Comparison of ENCODE assay signal across 25 cellular contexts in the genomic region with DNA sequence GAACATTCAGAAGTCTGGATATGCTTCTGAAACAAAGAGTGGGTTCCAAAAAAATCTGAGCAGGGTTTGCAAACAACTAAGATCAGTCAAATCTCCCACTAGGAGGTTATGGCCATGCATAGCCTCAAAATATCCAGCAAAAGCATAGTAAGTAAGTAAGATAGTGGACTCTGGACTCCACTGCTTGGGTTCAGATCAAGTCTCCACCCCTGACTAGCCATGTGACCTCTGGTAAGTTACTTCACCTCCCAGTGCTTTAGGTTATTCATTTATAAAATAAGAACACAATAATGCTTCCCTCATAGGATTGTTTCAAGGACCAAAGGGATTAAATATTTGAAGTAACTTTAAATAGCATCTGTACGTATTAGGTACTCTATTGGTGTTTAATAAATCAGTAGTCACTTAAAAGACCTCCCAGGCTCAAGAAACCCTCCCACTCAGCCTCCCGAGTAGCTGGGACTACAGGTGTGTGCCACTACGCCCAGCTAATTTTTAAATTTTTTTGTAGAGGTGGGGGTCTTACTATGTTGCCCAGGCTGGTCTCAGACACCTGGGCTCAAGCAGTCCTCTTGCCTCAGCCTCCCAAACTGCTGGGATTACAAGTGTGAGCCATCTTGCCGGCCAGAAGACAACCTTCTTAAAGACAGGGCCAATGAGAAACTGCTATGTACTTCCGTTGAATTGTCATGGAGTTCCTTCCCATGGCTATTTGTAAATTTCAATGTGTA.
DNase-seq lines count a peak whose midpoint lies in the region; ATAC-seq and TF ChIP-seq lines count a peak whose summit lies in the region.
"Had no signal": no experiment of that assay in that cellular context is flagged by ENCODE, and none has a peak within 500 bp of the region (broad histone marks: within the 10 kb centered on the region; RNA-seq: fewer than 3 reads in every experiment).

No MANE protein-coding gene starts in this region.

- H3K4me3 Mint-ChIP-seq in MCF 10A (ENCODE audit: unreplicated experiment) (no peak overlapping the region), neural crest cell (no peak overlapping the region)
- no peak overlapping the region for H3K4me3 Mint-ChIP-seq in activated CD4-positive, alpha-beta T cell treated with anti-CD3 and anti-CD28 coated beads, Interleukin-2, amount 10 ng/mL, durations not matched to agents 7 days and 5 days
- H3K4me3 Mint-ChIP-seq: activated CD4-positive, alpha-beta T cell treated with anti-CD3 and anti-CD28 coated beads for 36 hours; CD8-positive, alpha-beta memory T cell; GM23338; HFFc6; natural killer cell had no signal

- no peak for TF ChIP-seq POLR2A in breast epithelium (IDR thresholded peaks at IDR 0.05)
- TF ChIP-seq POLR2A in vagina (IDR thresholded peaks at IDR 0.05), result no peak

- ATAC-seq in HG03280 (IDR thresholded peaks at IDR 0.05; ENCODE audit: unreplicated experiment), result no peak
- ATAC-seq: activated CD4-positive, alpha-beta T cell treated with anti-CD3 and anti-CD28 coated beads for 36 hours; GM23338; left lung; natural killer cell had no signal

- POLR2A ChIA-PET in MCF 10A (lab: Yijun Ruan, JAX), result interaction anchor here (1.7 kb wide), 1 partner anchor 11 kb away, joined by 3 read pairs; no protein-coding TSS in a partner anchor
- POLR2A ChIA-PET in activated CD4-positive, alpha-beta T cell treated with anti-CD3 and anti-CD28 coated beads, Interleukin-2, amount 10 ng/mL, durations not matched to agents 7 days and 5 days (lab: Charles Lee), result no interaction called here

- no peak overlapping the region for H3K4me3 ChIP-seq in breast epithelium
- no peak overlapping the region for H3K4me3 ChIP-seq in vagina
- H3K4me3 ChIP-seq: GM23338, left lung had no signal

- H3K9me3 ChIP-seq in breast epithelium (peaks cover 0 to 3% of the 10 kb centered on the region in 2 donors), vagina (no peaks in the 10 kb centered on the region)

- no TSS peak for BruUV-seq in MCF 10A (replicated peaks; lab: Mats Ljungman, UMichigan)

- no peak overlapping the region for H3K27ac ChIP-seq in breast epithelium
- no peak overlapping the region for H3K27ac ChIP-seq in vagina
- H3K27ac ChIP-seq: left lung had no signal

- TF ChIP-seq CTCF in MCF 10A (IDR thresholded peaks at IDR 0.05; ENCODE audit: unreplicated experiment), result no peak
- TF ChIP-seq CTCF in breast epithelium (IDR thresholded peaks at IDR 0.05), result no peak
- TF ChIP-seq CTCF in neural crest cell (conservative IDR thresholded peaks at IDR 0.05), result no peak
- TF ChIP-seq CTCF in vagina (IDR thresholded peaks at IDR 0.05), result no peak

- no peaks in the 10 kb centered on the region for H3K36me3 ChIP-seq in breast epithelium
- no peaks in the 10 kb centered on the region for H3K36me3 ChIP-seq in vagina
- H3K36me3 ChIP-seq: left lung had no signal

- H3K9me3 Mint-ChIP-seq in MCF 10A (ENCODE audit: unreplicated experiment), result no peaks in the 10 kb centered on the region
- H3K9me3 Mint-ChIP-seq in neural crest cell, result peaks cover 4% of the 10 kb centered on the region
- no peaks in the 10 kb centered on the region for H3K9me3 Mint-ChIP-seq in activated CD4-positive, alpha-beta T cell treated with anti-CD3 and anti-CD28 coated beads, Interleukin-2, amount 10 ng/mL, durations not matched to agents 7 days and 5 days

- H3K4me1 ChIP-seq in breast epithelium (no peaks in the 10 kb centered on the region), vagina (no peaks in the 10 kb centered on the region)
- H3K4me1 ChIP-seq: left lung had no signal

- intact Hi-C loops in MCF 10A (cut with micrococcal nuclease), result no loop called here
- intact Hi-C loops in breast epithelium (cut with DNase I; ENCODE audit: low total_unique reads), result no loop called here
- intact Hi-C loops in vagina (cut with DNase I), result no loop called here

- H3K27me3 ChIP-seq in breast epithelium (no peaks in the 10 kb centered on the region), vagina (no peaks in the 10 kb centered on the region)
- H3K27me3 ChIP-seq: left lung had no signal

- H3K27ac Mint-ChIP-seq in MCF 10A (ENCODE audit: low read depth, unreplicated experiment), result peak overlapping the region; percentile 32
- peak overlapping the region; percentile 71 for H3K27ac Mint-ChIP-seq in neural crest cell (ENCODE audit: unreplicated experiment)
- H3K27ac Mint-ChIP-seq in activated CD4-positive, alpha-beta T cell treated with anti-CD3 and anti-CD28 coated beads, Interleukin-2, amount 10 ng/mL, durations not matched to agents 7 days and 5 days, result no peak overlapping the region
- H3K27ac Mint-ChIP-seq: activated CD4-positive, alpha-beta T cell treated with anti-CD3 and anti-CD28 coated beads for 36 hours; CD8-positive, alpha-beta memory T cell; GM23338; HFFc6; natural killer cell had no signal

- H3K36me3 Mint-ChIP-seq in MCF 10A (ENCODE audit: insufficient read depth, unreplicated experiment) (no peaks in the 10 kb centered on the region), neural crest cell (ENCODE audit: low read depth) (peaks cover 16% of the 10 kb centered on the region)
- H3K36me3 Mint-ChIP-seq in activated CD4-positive, alpha-beta T cell treated with anti-CD3 and anti-CD28 coated beads, Interleukin-2, amount 10 ng/mL, durations not matched to agents 7 days and 5 days (ENCODE audit: low read depth), result no peaks in the 10 kb centered on the region
- H3K36me3 Mint-ChIP-seq: CD8-positive, alpha-beta memory T cell; natural killer cell had no signal

- no peaks in the 10 kb centered on the region for H3K27me3 Mint-ChIP-seq in MCF 10A (ENCODE audit: insufficient read depth, unreplicated experiment)
- H3K27me3 Mint-ChIP-seq in neural crest cell (ENCODE audit: low read depth), result no peaks in the 10 kb centered on the region
- H3K27me3 Mint-ChIP-seq in activated CD4-positive, alpha-beta T cell treated with anti-CD3 and anti-CD28 coated beads, Interleukin-2, amount 10 ng/mL, durations not matched to agents 7 days and 5 days, result no peaks in the 10 kb centered on the region
- H3K27me3 Mint-ChIP-seq: CD8-positive, alpha-beta memory T cell had no signal

- CTCF ChIA-PET in MCF 10A (lab: Yijun Ruan, JAX), result no interaction called here
- CTCF ChIA-PET in activated CD4-positive, alpha-beta T cell treated with anti-CD3 and anti-CD28 coated beads, Interleukin-2, amount 10 ng/mL, durations not matched to agents 7 days and 5 days (lab: Charles Lee), result no interaction called here

- H3K4me1 Mint-ChIP-seq in MCF 10A (ENCODE audit: insufficient read depth, unreplicated experiment), result peaks cover 26% of the 10 kb centered on the region
- H3K4me1 Mint-ChIP-seq in neural crest cell, result peaks cover 23% of the 10 kb centered on the region
- H3K4me1 Mint-ChIP-seq in activated CD4-positive, alpha-beta T cell treated with anti-CD3 and anti-CD28 coated beads, Interleukin-2, amount 10 ng/mL, durations not matched to agents 7 days and 5 days, result no peaks in the 10 kb centered on the region
- H3K4me1 Mint-ChIP-seq: activated CD4-positive, alpha-beta T cell treated with anti-CD3 and anti-CD28 coated beads for 36 hours; CD8-positive, alpha-beta memory T cell; GM23338 had no signal

- no peak for DNase-seq in MCF 10A (ENCODE audit: unreplicated experiment)
- no peak for DNase-seq in breast epithelium (ENCODE audit: low spot score in 2 of 2)
- DNase-seq in iris pigment epithelial cell (ENCODE audit: low read depth), result peak; percentile 6
- no peak for DNase-seq in neural crest cell (ENCODE audit: low read depth, low spot score)
- DNase-seq in NCI-H748 treated with DMSO at 0.1 percent for 48 hours (lab: John Stamatoyannopoulos, UW), result no peak
- DNase-seq in vagina (ENCODE audit: extremely low spot score in 2 of 2), result no peak
- DNase-seq in activated CD4-positive, alpha-beta T cell treated with anti-CD3 and anti-CD28 coated beads, Interleukin-2, amount 10 ng/mL, durations not matched to agents 7 days and 5 days, result no peak
- DNase-seq: 8988T; activated CD4-positive, alpha-beta T cell treated with anti-CD3 and anti-CD28 coated beads for 36 hours; activated naive CD4-positive, alpha-beta T cell treated with Interleukin-2 at 50 U/mL for 16 hours; activated T-cell treated with anti-CD3 and anti-CD28 coated beads, Interleukin-2, amount 50 U/mL, for 48 hours; AML-193; CD8-positive, alpha-beta memory T cell; GDM1; glutamatergic neuron; HFFc6; left lung; natural killer cell; NCI-H1092 treated with DMSO at 0.1 percent for 48 hours; NCI-H1930; NCI-H774; RPMI8226; trophoblast cell had no signal
